In the genomic region with DNA sequence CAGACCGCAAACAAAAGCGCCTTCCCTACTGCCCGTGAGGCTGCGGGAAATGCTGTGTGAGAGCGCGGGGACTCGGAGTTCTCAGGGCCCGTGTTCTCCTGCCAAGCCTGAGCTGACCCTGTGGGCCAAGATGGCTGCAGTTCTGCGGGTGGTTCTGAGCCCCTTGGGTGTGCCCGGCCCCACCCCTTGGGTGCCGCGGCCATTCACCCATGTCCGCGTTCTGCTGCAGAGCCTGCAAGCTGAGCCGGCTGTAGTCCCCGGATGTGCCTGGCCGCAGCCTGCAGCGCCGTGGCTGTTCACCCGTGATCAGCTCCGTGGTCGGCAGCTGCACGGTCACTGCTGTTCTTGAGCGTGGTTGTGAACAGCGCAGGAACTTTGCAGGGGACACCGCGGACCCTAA, we compare ENCODE assay signal across 17 cellular contexts. TPM values are rescaled to one million over a fixed set of nuclear protein-coding genes. Genes with fewer than 3 reads are reported as not detected.
DNase-seq lines count a peak whose midpoint lies in the region; ATAC-seq and TF ChIP-seq lines count a peak whose summit lies in the region.
"Had no signal": no experiment of that assay in that cellular context is flagged by ENCODE, and none has a peak within 500 bp of the region (broad histone marks: within the 10 kb centered on the region; RNA-seq: fewer than 3 reads in every experiment).

No MANE protein-coding gene starts in this region.

- H3K4me3 Mint-ChIP-seq in activated naive CD8-positive, alpha-beta T cell treated with anti-CD3 and anti-CD28 coated beads, Interleukin-2, amount 10 ng/mL, durations not matched to agents 7 days and 5 days, result no peak overlapping the region
- no peak overlapping the region for H3K4me3 Mint-ChIP-seq in activated naive CD8-positive, alpha-beta T cell treated with anti-CD3 and anti-CD28 coated beads, Interleukin-2, amount 50 U/mL, for 24 hours
- H3K4me3 Mint-ChIP-seq: nephron had no signal

- POLR2A ChIA-PET in activated naive CD8-positive, alpha-beta T cell treated with anti-CD3 and anti-CD28 coated beads, Interleukin-2, amount 10 ng/mL, durations not matched to agents 7 days and 5 days (lab: Charles Lee), result no interaction called here

- no peaks in the 10 kb centered on the region for H3K9me2 ChIP-seq in Karpas-422 (replicated peaks; ENCODE audit: insufficient read depth, low read length)

- H3K36me3 Mint-ChIP-seq in activated naive CD8-positive, alpha-beta T cell treated with anti-CD3 and anti-CD28 coated beads, Interleukin-2, amount 10 ng/mL, durations not matched to agents 7 days and 5 days, result peaks cover 13% of the 10 kb centered on the region
- H3K36me3 Mint-ChIP-seq in activated naive CD8-positive, alpha-beta T cell treated with anti-CD3 and anti-CD28 coated beads, Interleukin-2, amount 50 U/mL, for 24 hours (ENCODE audit: low read depth), result peaks cover 17% of the 10 kb centered on the region

- H3K79me2 ChIP-seq in Karpas-422 (ENCODE audit: low read length), result peaks cover 6% of the 10 kb centered on the region

- H3K9ac ChIP-seq in Karpas-422 (ENCODE audit: low read length), result peak overlapping the region; percentile 75

- H3K27ac Mint-ChIP-seq in activated naive CD8-positive, alpha-beta T cell treated with anti-CD3 and anti-CD28 coated beads, Interleukin-2, amount 10 ng/mL, durations not matched to agents 7 days and 5 days, result no peak overlapping the region
- no peak overlapping the region for H3K27ac Mint-ChIP-seq in activated naive CD8-positive, alpha-beta T cell treated with anti-CD3 and anti-CD28 coated beads, Interleukin-2, amount 50 U/mL, for 24 hours
- H3K27ac Mint-ChIP-seq: nephron had no signal

- peaks cover 37% of the 10 kb centered on the region for H3K4me1 ChIP-seq in Karpas-422 (ENCODE audit: low read length)
- H3K4me1 ChIP-seq in effector memory CD4-positive, alpha-beta T cell (ENCODE audit: control insufficient read depth, insufficient read depth, low read length, poor library complexity, severe bottlenecking), result peaks cover 30% of the 10 kb centered on the region
- H3K4me1 ChIP-seq in upper lobe of right lung, result no peaks in the 10 kb centered on the region
- H3K4me1 ChIP-seq: ascending aorta had no signal

- H3K9me3 ChIP-seq in Karpas-422 (ENCODE audit: low read length), result no peaks in the 10 kb centered on the region
- no peaks in the 10 kb centered on the region for H3K9me3 ChIP-seq in effector memory CD4-positive, alpha-beta T cell (ENCODE audit: control insufficient read depth, low read length)
- no peaks in the 10 kb centered on the region for H3K9me3 ChIP-seq in upper lobe of right lung
- H3K9me3 ChIP-seq: ascending aorta, testis had no signal

- H3K4me3 ChIP-seq in Karpas-422 (ENCODE audit: low read length), result peak overlapping the region; percentile 73
- no peak overlapping the region for H3K4me3 ChIP-seq in effector memory CD4-positive, alpha-beta T cell (ENCODE audit: insufficient read depth, low read depth, low read length, poor library complexity, severe bottlenecking)
- H3K4me3 ChIP-seq in upper lobe of right lung, result no peak overlapping the region
- H3K4me3 ChIP-seq: ascending aorta, testis had no signal

- H3K36me3 ChIP-seq in Karpas-422 (ENCODE audit: insufficient read depth, low read length) (no peaks in the 10 kb centered on the region), upper lobe of right lung (peaks cover 35% of the 10 kb centered on the region)
- H3K36me3 ChIP-seq in effector memory CD4-positive, alpha-beta T cell (ENCODE audit: control insufficient read depth, insufficient read depth, low read length), result peaks cover 47% of the 10 kb centered on the region

- H3K27ac ChIP-seq in Karpas-422 (ENCODE audit: low read length) (peak overlapping the region; percentile 92), upper lobe of right lung (no peak overlapping the region)
- H3K27ac ChIP-seq in effector memory CD4-positive, alpha-beta T cell (ENCODE audit: insufficient read depth, low read length, poor library complexity, severe bottlenecking), result peak overlapping the region; percentile 21
- H3K27ac ChIP-seq: ascending aorta, testis had no signal

- TF ChIP-seq CTCF in upper lobe of right lung (IDR thresholded peaks at IDR 0.05), result no peak

- H2AFZ ChIP-seq in Karpas-422 (ENCODE audit: low read length), result no peak overlapping the region

- H3K4me2 ChIP-seq in Karpas-422 (ENCODE audit: low read depth, low read length, poor library complexity, severe bottlenecking), result peak overlapping the region; percentile 88

- no peak for ATAC-seq in activated naive CD8-positive, alpha-beta T cell treated with anti-CD3 and anti-CD28 coated beads, Interleukin-2, amount 10 ng/mL, durations not matched to agents 7 days and 5 days (ENCODE audit: low read depth)
- ATAC-seq in activated naive CD8-positive, alpha-beta T cell treated with anti-CD3 and anti-CD28 coated beads, Interleukin-2, amount 50 U/mL, for 24 hours, result no peak
- no peak for ATAC-seq in upper lobe of right lung
- ATAC-seq: left colon had no signal

- H3K9me3 Mint-ChIP-seq in activated naive CD8-positive, alpha-beta T cell treated with anti-CD3 and anti-CD28 coated beads, Interleukin-2, amount 10 ng/mL, durations not matched to agents 7 days and 5 days, result no peaks in the 10 kb centered on the region
- no peaks in the 10 kb centered on the region for H3K9me3 Mint-ChIP-seq in activated naive CD8-positive, alpha-beta T cell treated with anti-CD3 and anti-CD28 coated beads, Interleukin-2, amount 50 U/mL, for 24 hours
- H3K9me3 Mint-ChIP-seq: nephron had no signal

- H3K4me1 Mint-ChIP-seq in activated naive CD8-positive, alpha-beta T cell treated with anti-CD3 and anti-CD28 coated beads, Interleukin-2, amount 10 ng/mL, durations not matched to agents 7 days and 5 days, result peaks cover 23% of the 10 kb centered on the region
- peaks cover 26% of the 10 kb centered on the region for H3K4me1 Mint-ChIP-seq in activated naive CD8-positive, alpha-beta T cell treated with anti-CD3 and anti-CD28 coated beads, Interleukin-2, amount 50 U/mL, for 24 hours
- H3K4me1 Mint-ChIP-seq: nephron had no signal

- intact Hi-C loops in upper lobe of right lung (cut with DNase I), result no loop called here

- DNase-seq in activated naive CD8-positive, alpha-beta T cell treated with anti-CD3 and anti-CD28 coated beads, Interleukin-2, amount 10 ng/mL, durations not matched to agents 7 days and 5 days, result peak; percentile 25
- DNase-seq in activated naive CD8-positive, alpha-beta T cell treated with anti-CD3 and anti-CD28 coated beads, Interleukin-2, amount 50 U/mL, for 24 hours, result no peak
- DNase-seq in Karpas-422 (peak; percentile 91), upper lobe of right lung (peak; percentile 53), DMS79 (lab: John Stamatoyannopoulos, UW) (no peak), NCI-H2107 treated with DMSO at 0.1 percent for 48 hours (lab: John Stamatoyannopoulos, UW; ENCODE audit: unreplicated experiment) (no peak), SHP77 (lab: John Stamatoyannopoulos, UW) (no peak)
- DNase-seq in effector memory CD4-positive, alpha-beta T cell, result no peak
- DNase-seq: hippocampal formation, left colon, NCI-H187, NCI-H69, Right ventricle myocardium superior, testis had no signal

- no peaks in the 10 kb centered on the region for H3K27me3 Mint-ChIP-seq in activated naive CD8-positive, alpha-beta T cell treated with anti-CD3 and anti-CD28 coated beads, Interleukin-2, amount 10 ng/mL, durations not matched to agents 7 days and 5 days
- H3K27me3 Mint-ChIP-seq in activated naive CD8-positive, alpha-beta T cell treated with anti-CD3 and anti-CD28 coated beads, Interleukin-2, amount 50 U/mL, for 24 hours, result no peaks in the 10 kb centered on the region

- no peaks in the 10 kb centered on the region for H3K27me3 ChIP-seq in Karpas-422 (ENCODE audit: low read length)
- no peaks in the 10 kb centered on the region for H3K27me3 ChIP-seq in effector memory CD4-positive, alpha-beta T cell (replicated peaks; ENCODE audit: control insufficient read depth, insufficient read depth, low read length, poor library complexity, severe bottlenecking)
- H3K27me3 ChIP-seq in upper lobe of right lung, result no peaks in the 10 kb centered on the region
- H3K27me3 ChIP-seq: ascending aorta, testis had no signal

- no peaks in the 10 kb centered on the region for H4K20me1 ChIP-seq in Karpas-422 (ENCODE audit: insufficient read depth, low read depth, low read length)

RNA-seq across cellular contexts. Expression of gene ACSF3, which starts 20.0 kb away (rescaled TPM):
- total RNA-seq in activated naive CD8-positive, alpha-beta T cell treated with anti-CD3 and anti-CD28 coated beads, Interleukin-2, amount 10 ng/mL, durations not matched to agents 7 days and 5 days, result 10 to 100 TPM; 53.0 to 53.7 TPM
- 30.4 and 49.4 TPM in 2 replicates for total RNA-seq in Karpas-422 (2014; rRNA removed; shearing (Covaris generic); ENCODE audit: low replicate concordance)
- total RNA-seq in upper lobe of right lung, result 32.0 TPM

RNA-seq across cellular contexts. Expression of gene CDH15, which starts 57.9 kb away (rescaled TPM):
- total RNA-seq in activated naive CD8-positive, alpha-beta T cell treated with anti-CD3 and anti-CD28 coated beads, Interleukin-2, amount 10 ng/mL, durations not matched to agents 7 days and 5 days, result not detected
- 0.11 TPM in 1 of 2 replicates, not detected in the other for total RNA-seq in Karpas-422 (2014; rRNA removed; shearing (Covaris generic); ENCODE audit: low replicate concordance)
- 0.43 TPM for total RNA-seq in upper lobe of right lung
- total RNA-seq: ascending aorta, left colon, renal cortical epithelial cell, Right ventricle myocardium superior had no signal

Comparison
In these comparisons a context has a peak if more than half of its experiments do, and no peak if none do; other contexts are left out.
1. DNase-seq: peak in activated naive CD8-positive, alpha-beta T cell treated with anti-CD3 and anti-CD28 coated beads, Interleukin-2, amount 10 ng/mL, durations not matched to agents 7 days and 5 days (single experiment), Karpas-422 (single experiment) and upper lobe of right lung (single experiment); none in activated naive CD8-positive, alpha-beta T cell treated with anti-CD3 and anti-CD28 coated beads, Interleukin-2, amount 50 U/mL, for 24 hours (single experiment), effector memory CD4-positive, alpha-beta T cell (0 of 3), DMS79 (single experiment), NCI-H2107 treated with DMSO at 0.1 percent for 48 hours (single experiment) and SHP77 (0 of 2).